ENCODE assay signal across 8 cellular contexts in the genomic region with DNA sequence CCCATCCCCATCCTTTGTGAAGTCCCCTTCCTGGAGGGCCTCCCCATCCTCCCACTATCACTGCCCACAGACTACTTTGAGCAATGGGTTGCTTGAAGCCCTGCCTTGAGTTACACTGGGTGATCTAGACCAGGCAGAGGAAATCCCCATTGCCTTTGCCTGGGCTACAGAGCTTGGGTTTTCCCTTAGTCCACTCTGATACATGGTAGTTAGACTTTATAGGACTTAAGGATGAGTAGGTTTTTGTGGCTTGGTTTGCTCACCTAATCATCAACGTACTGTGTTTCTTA. TPM values are rescaled to one million over a fixed set of nuclear protein-coding genes. Genes with fewer than 3 reads are reported as not detected.
DNase-seq lines count a peak whose midpoint lies in the region; ATAC-seq and TF ChIP-seq lines count a peak whose summit lies in the region.

No MANE protein-coding gene starts in this region.

- intact Hi-C loops in aorta (cut with DNase I): no loop called here

- no peaks in the 10 kb centered on the region for H3K9me2 ChIP-seq in MM.1S (replicated peaks; ENCODE audit: insufficient read depth, low read length)

- H3K36me3 Mint-ChIP-seq in activated CD8-positive, alpha-beta T cell treated with anti-CD3 and anti-CD28 coated beads, Interleukin-2, amount 10 ng/mL, durations not matched to agents 7 days and 5 days (ENCODE audit: low read depth): peaks cover 62% of the 10 kb centered on the region

- no peaks in the 10 kb centered on the region for H3F3A ChIP-seq in MM.1S (ENCODE audit: insufficient read depth, low read length)

- H3K9ac ChIP-seq in MM.1S (ENCODE audit: low read length): no peak overlapping the region

- WGBS in aorta, 2 donors: 45 to 58% methylated on average over 1 of the region's 1 CpG

- TF ChIP-seq CTCF in MM.1S (IDR thresholded peaks at IDR 0.05; ENCODE audit: low read length): no peak

- H3K27me3 ChIP-seq in MM.1S (replicated peaks; ENCODE audit: insufficient read depth, low read length) (no peaks in the 10 kb centered on the region), aorta (ENCODE audit: control insufficient read depth in 1 of 2, insufficient read depth in 2 of 2, low read length in 1 of 2) (no peaks in the 10 kb centered on the region)

- H2AFZ ChIP-seq in MM.1S (ENCODE audit: low read length): no peak overlapping the region

- H3K4me2 ChIP-seq in MM.1S (ENCODE audit: low read depth, low read length): no peak overlapping the region

- DNase-seq in activated CD8-positive, alpha-beta T cell treated with anti-CD3 and anti-CD28 coated beads, Interleukin-2, amount 10 ng/mL, durations not matched to agents 7 days and 5 days: peak; percentile 61
- DNase-seq in stimulated activated CD4-positive, alpha-beta T cell treated with anti-CD3 and anti-CD28 coated beads, Interleukin-4, amount 100 ng/mL, for 1 hour: peak; percentile 40
- DNase-seq in MM.1S: no peak
- no peak for DNase-seq in AML-193 (lab: John Stamatoyannopoulos, UW)
- no peak for DNase-seq in aorta
- DNase-seq in HUDEP-2 (lab: John Stamatoyannopoulos, UW; ENCODE audit: unreplicated experiment in 76 of 76): no peak

- POLR2A ChIA-PET in activated CD8-positive, alpha-beta T cell treated with anti-CD3 and anti-CD28 coated beads, Interleukin-2, amount 10 ng/mL, durations not matched to agents 7 days and 5 days (lab: Charles Lee): interaction anchor here (0.6 to 4.2 kb wide), 7 partner anchors 13 to 90 kb away, joined by 3 to 24 read pairs (median 3); a partner anchor contains a TSS

- H3K4me1 Mint-ChIP-seq in activated CD8-positive, alpha-beta T cell treated with anti-CD3 and anti-CD28 coated beads, Interleukin-2, amount 10 ng/mL, durations not matched to agents 7 days and 5 days (ENCODE audit: low read depth): peaks cover 95% of the 10 kb centered on the region

- H3K27ac ChIP-seq in MM.1S (ENCODE audit: low read length): no peak overlapping the region
- H3K27ac ChIP-seq in aorta (ENCODE audit: low read depth in 1 of 2, low read length in 2 of 2): peak overlapping the region in 1 of 2 donors; percentile 30

- no peaks in the 10 kb centered on the region for H3K27me3 Mint-ChIP-seq in activated CD8-positive, alpha-beta T cell treated with anti-CD3 and anti-CD28 coated beads, Interleukin-2, amount 10 ng/mL, durations not matched to agents 7 days and 5 days (ENCODE audit: low read depth)

- CTCF ChIA-PET in activated CD8-positive, alpha-beta T cell treated with anti-CD3 and anti-CD28 coated beads, Interleukin-2, amount 10 ng/mL, durations not matched to agents 7 days and 5 days (lab: Charles Lee): interaction anchor here (0.7 to 4.5 kb wide), 15 partner anchors 8 to 177 kb away, joined by 3 to 27 read pairs (median 9); a partner anchor contains a TSS

- peak overlapping the region; percentile 96 for H3K27ac Mint-ChIP-seq in activated CD8-positive, alpha-beta T cell treated with anti-CD3 and anti-CD28 coated beads, Interleukin-2, amount 10 ng/mL, durations not matched to agents 7 days and 5 days

- H3K4me3 Mint-ChIP-seq in activated CD8-positive, alpha-beta T cell treated with anti-CD3 and anti-CD28 coated beads, Interleukin-2, amount 10 ng/mL, durations not matched to agents 7 days and 5 days: peak overlapping the region; percentile 70

- no peaks in the 10 kb centered on the region for H3K4me1 ChIP-seq in MM.1S (ENCODE audit: low read length)
- H3K4me1 ChIP-seq in aorta (ENCODE audit: control insufficient read depth in 1 of 2, insufficient read depth in 2 of 2, low read length in 2 of 2): peaks cover 0 to 19% of the 10 kb centered on the region in 2 donors

- no peaks in the 10 kb centered on the region for H3K79me2 ChIP-seq in MM.1S (ENCODE audit: low read length)

- peaks cover 4% of the 10 kb centered on the region for H3K9me3 Mint-ChIP-seq in activated CD8-positive, alpha-beta T cell treated with anti-CD3 and anti-CD28 coated beads, Interleukin-2, amount 10 ng/mL, durations not matched to agents 7 days and 5 days (ENCODE audit: insufficient read depth)

- no peaks in the 10 kb centered on the region for H4K20me1 ChIP-seq in MM.1S (ENCODE audit: insufficient read depth, low read length)

- H3K9me3 ChIP-seq in MM.1S (replicated peaks; ENCODE audit: insufficient read depth, low read length): no peaks in the 10 kb centered on the region
- H3K9me3 ChIP-seq in aorta (ENCODE audit: control insufficient read depth, low read length): no peaks in the 10 kb centered on the region

- ATAC-seq in GM19023 (IDR thresholded peaks at IDR 0.05; ENCODE audit: unreplicated experiment) (peak; percentile 61), HG03039 (IDR thresholded peaks at IDR 0.05; ENCODE audit: unreplicated experiment) (peak; percentile 53), aorta (ENCODE audit: low FRiP score) (no peak)
- ATAC-seq in activated CD8-positive, alpha-beta T cell treated with anti-CD3 and anti-CD28 coated beads, Interleukin-2, amount 10 ng/mL, durations not matched to agents 7 days and 5 days: peak; percentile 58

- H3K4me3 ChIP-seq in MM.1S (ENCODE audit: low read length) (no peak overlapping the region), aorta (ENCODE audit: low read length in 2 of 2) (no peak overlapping the region)

- H3K36me3 ChIP-seq in MM.1S (replicated peaks; ENCODE audit: insufficient read depth, low read length) (no peaks in the 10 kb centered on the region), aorta (ENCODE audit: control insufficient read depth in 1 of 2, insufficient read depth in 2 of 2, low read length in 1 of 2) (no peaks in the 10 kb centered on the region)

RNA-seq across cellular contexts. Expression of a gene that starts 56.6 kb away (rescaled TPM):
- 10 to 100 TPM; 54.9 to 58.4 TPM for total RNA-seq in activated CD8-positive, alpha-beta T cell treated with anti-CD3 and anti-CD28 coated beads, Interleukin-2, amount 10 ng/mL, durations not matched to agents 7 days and 5 days
- total RNA-seq in aorta: 10 to 100 TPM; 20.1 to 22.5 TPM
- 10 to 100 TPM in 1 of 2 donors, 1 to 10 TPM in 1; 2.0 to 14.8 TPM for polyA plus RNA-seq in aorta

Comparison
In these comparisons a context has a peak if more than half of its experiments do, and no peak if none do; other contexts are left out.
1. DNase-seq: peak in activated CD8-positive, alpha-beta T cell treated with anti-CD3 and anti-CD28 coated beads, Interleukin-2, amount 10 ng/mL, durations not matched to agents 7 days and 5 days (single experiment) and stimulated activated CD4-positive, alpha-beta T cell treated with anti-CD3 and anti-CD28 coated beads, Interleukin-4, amount 100 ng/mL, for 1 hour (single experiment); none in MM.1S (single experiment), AML-193 (0 of 2), aorta (0 of 2) and HUDEP-2 (0 of 76).